ENCODE assay signal across 1 cellular context in genomic region chr10:123284022-123284421, GRCh38.
TF ChIP-seq lines count a peak whose summit lies in the region.

No MANE protein-coding gene starts in this region.

TF ChIP-seq in K562, 482 proteins besides CTCF, POLR2A, EP300 and RAD21 (continued from another document):
- TF ChIP-seq CHCHD3 (CRISPR knock-in tag; IDR thresholded peaks at IDR 0.05): no peak
- no peak for TF ChIP-seq DDX20 (tag; IDR thresholded peaks at IDR 0.05; ENCODE audit: low read depth)
- TF ChIP-seq ZFPM2 (CRISPR knock-in tag; IDR thresholded peaks at IDR 0.05): no peak
- TF ChIP-seq ARID4B (CRISPR knock-in tag; IDR thresholded peaks at IDR 0.05): no peak
- TF ChIP-seq KLF10 (CRISPR knock-in tag; IDR thresholded peaks at IDR 0.05): no peak
- no peak for TF ChIP-seq ZNF133 (CRISPR knock-in tag; IDR thresholded peaks at IDR 0.05)
- TF ChIP-seq GABPB2 (CRISPR knock-in tag; conservative IDR thresholded peaks at IDR 0.05): no peak
- no peak for TF ChIP-seq SMARCE1 (IDR thresholded peaks at IDR 0.05)
- TF ChIP-seq DLX4 (CRISPR knock-in tag; IDR thresholded peaks at IDR 0.05): no peak
- TF ChIP-seq TAF9B (IDR thresholded peaks at IDR 0.05; ENCODE audit: partially characterized antibody): no peak
TF ChIP-seq in K562: peak in this region for 0.
